In genomic region chr2:230643576-230644291, GRCh38 we compare ENCODE assay signal across 8 cellular contexts.
DNase-seq lines count a peak whose midpoint lies in the region; ATAC-seq lines count a peak whose summit lies in the region.

No MANE protein-coding gene starts in this region.

- H3K4me3 Mint-ChIP-seq in activated naive CD8-positive, alpha-beta T cell treated with anti-CD3 and anti-CD28 coated beads, Interleukin-2, amount 50 U/mL, for 24 hours = peak overlapping the region; percentile 58

- H3K18ac ChIP-seq in neuronal stem cell (ENCODE audit: low read length) = peak overlapping the region; percentile 3

- peaks cover 34% of the 10 kb centered on the region for H3K4me1 Mint-ChIP-seq in activated naive CD8-positive, alpha-beta T cell treated with anti-CD3 and anti-CD28 coated beads, Interleukin-2, amount 50 U/mL, for 24 hours

- H3K36me3 Mint-ChIP-seq in activated naive CD8-positive, alpha-beta T cell treated with anti-CD3 and anti-CD28 coated beads, Interleukin-2, amount 50 U/mL, for 24 hours (ENCODE audit: low read depth) = peaks cover 2% of the 10 kb centered on the region

- H3K4ac ChIP-seq in neuronal stem cell (ENCODE audit: low read length) = no peak overlapping the region

- H3K27ac ChIP-seq in neuronal stem cell (replicated peaks; ENCODE audit: low read length) = no peak overlapping the region

- no peak overlapping the region for H3K4me2 ChIP-seq in neuronal stem cell (ENCODE audit: insufficient read depth, low read length, poor library complexity, severe bottlenecking)

- H3K14ac ChIP-seq in neuronal stem cell (ENCODE audit: low read length) = no peak overlapping the region

- H2BK5ac ChIP-seq in neuronal stem cell (ENCODE audit: low read length) = no peak overlapping the region

- no peaks in the 10 kb centered on the region for H3K4me1 ChIP-seq in neuronal stem cell (ENCODE audit: control insufficient read depth in 2 of 2, insufficient read depth in 1 of 2, low read depth in 1 of 2, low read length in 2 of 2)

- no peak overlapping the region for H3K9ac ChIP-seq in neuronal stem cell (ENCODE audit: low read depth, low read length, poor library complexity)

- H3K79me1 ChIP-seq in neuronal stem cell (ENCODE audit: low read depth, low read length) = no peaks in the 10 kb centered on the region

- H3K27me3 ChIP-seq in neuronal stem cell (ENCODE audit: control insufficient read depth in 3 of 3, insufficient read depth in 3 of 3, low read depth in 1 of 3, low read length in 3 of 3) = peaks cover 0 to 53% (median 0%) of the 10 kb centered on the region in 3 experiments

- H3K4me3 ChIP-seq in neuronal stem cell (ENCODE audit: low read length in 2 of 2) = no peak overlapping the region

- no peak overlapping the region for H2AFZ ChIP-seq in neuronal stem cell (ENCODE audit: low read length)

- no peak overlapping the region for H4K8ac ChIP-seq in neuronal stem cell (ENCODE audit: low read depth, low read length)

- H2AK5ac ChIP-seq in neuronal stem cell (ENCODE audit: low read depth, low read length) = no peak overlapping the region

- H3K27me3 Mint-ChIP-seq in activated naive CD8-positive, alpha-beta T cell treated with anti-CD3 and anti-CD28 coated beads, Interleukin-2, amount 50 U/mL, for 24 hours = no peaks in the 10 kb centered on the region

- peak; percentile 75 for ATAC-seq in GM21619 (IDR thresholded peaks at IDR 0.05; ENCODE audit: unreplicated experiment)
- peak; percentile 96 for ATAC-seq in activated naive CD8-positive, alpha-beta T cell treated with anti-CD3 and anti-CD28 coated beads, Interleukin-2, amount 50 U/mL, for 24 hours

- DNase-seq in DMS53 treated with DMSO at 0.1 percent for 48 hours (lab: John Stamatoyannopoulos, UW; ENCODE audit: unreplicated experiment) (peak; percentile 46), NCI-H2029 treated with DMSO at 0.1 percent for 48 hours (lab: John Stamatoyannopoulos, UW) (peak; percentile 41), neuronal stem cell (ENCODE audit: low spot score) (no peak), SW 1271 (lab: John Stamatoyannopoulos, UW) (no peak), T1000 (lab: John Stamatoyannopoulos, UW) (no peak), NCI-H2196 treated with DMSO at 0.1 percent for 48 hours (lab: John Stamatoyannopoulos, UW; ENCODE audit: unreplicated experiment) (no peak)
- peak; percentile 69 for DNase-seq in activated naive CD8-positive, alpha-beta T cell treated with anti-CD3 and anti-CD28 coated beads, Interleukin-2, amount 50 U/mL, for 24 hours

- peaks cover 0 to 4% of the 10 kb centered on the region in 2 donors for H3K9me3 ChIP-seq in neuronal stem cell (replicated peaks in 1 of 2; ENCODE audit: control insufficient read depth in 2 of 2, insufficient read depth in 1 of 2, low read depth in 1 of 2, low read length in 2 of 2)

- H2BK12ac ChIP-seq in neuronal stem cell (ENCODE audit: low read length) = no peak overlapping the region

- H3K36me3 ChIP-seq in neuronal stem cell (replicated peaks in 1 of 2; ENCODE audit: control insufficient read depth in 2 of 2, insufficient read depth in 2 of 2, low read length in 2 of 2) = no peaks in the 10 kb centered on the region

- H3K23ac ChIP-seq in neuronal stem cell (ENCODE audit: low read depth, low read length, poor library complexity) = no peak overlapping the region

- no CpG with 5 or more reads among the region's 9 CpGs for WGBS in neuronal stem cell (ENCODE audit: extremely low coverage in 2 of 2, insufficient read length in 2 of 2, insufficient replicate concordance in 1 of 2), 2 donors

- H3K9me3 Mint-ChIP-seq in activated naive CD8-positive, alpha-beta T cell treated with anti-CD3 and anti-CD28 coated beads, Interleukin-2, amount 50 U/mL, for 24 hours = no peaks in the 10 kb centered on the region

- peak overlapping the region; percentile 96 for H3K27ac Mint-ChIP-seq in activated naive CD8-positive, alpha-beta T cell treated with anti-CD3 and anti-CD28 coated beads, Interleukin-2, amount 50 U/mL, for 24 hours

- H2BK15ac ChIP-seq in neuronal stem cell (ENCODE audit: low read length) = no peak overlapping the region

- no peak overlapping the region for H4K91ac ChIP-seq in neuronal stem cell (ENCODE audit: low read depth, low read length, poor library complexity)

- no peak overlapping the region for H2BK120ac ChIP-seq in neuronal stem cell (ENCODE audit: low read depth, low read length)

Comparison
In these comparisons a context has a peak if more than half of its experiments do, and no peak if none do; other contexts are left out.
1. DNase-seq: peak in DMS53 treated with DMSO at 0.1 percent for 48 hours (single experiment), NCI-H2029 treated with DMSO at 0.1 percent for 48 hours (single experiment) and activated naive CD8-positive, alpha-beta T cell treated with anti-CD3 and anti-CD28 coated beads, Interleukin-2, amount 50 U/mL, for 24 hours (single experiment); none in neuronal stem cell (single experiment), SW 1271 (0 of 2), T1000 (single experiment) and NCI-H2196 treated with DMSO at 0.1 percent for 48 hours (single experiment).